11 cellular contexts compared by ENCODE assay signal in genomic region chr11:110128161-110128560, GRCh38. TPM values are rescaled to one million over a fixed set of nuclear protein-coding genes. Genes with fewer than 3 reads are reported as not detected.
DNase-seq lines count a peak whose midpoint lies in the region; ATAC-seq, FAIRE-seq and TF ChIP-seq lines count a peak whose summit lies in the region.
"Had no signal": no experiment of that assay in that cellular context is flagged by ENCODE, and none has a peak within 500 bp of the region (broad histone marks: within the 10 kb centered on the region; RNA-seq: fewer than 3 reads in every experiment).

No MANE protein-coding gene starts in this region.

- no peaks in the 10 kb centered on the region for H3K9me3 ChIP-seq in ectodermal cell (ENCODE audit: control insufficient read depth, low read length)
- no peaks in the 10 kb centered on the region for H3K9me3 ChIP-seq in neural cell (ENCODE audit: low read length)
- no peaks in the 10 kb centered on the region for H3K9me3 ChIP-seq in CD8-positive, alpha-beta T cell (ENCODE audit: low read length)

- peaks cover 24% of the 10 kb centered on the region for H3K79me2 ChIP-seq in neural cell (replicated peaks; ENCODE audit: insufficient read depth, low read length)
- H3K79me2 ChIP-seq: parathyroid adenoma had no signal

- H3K4me3 ChIP-seq in ectodermal cell (ENCODE audit: insufficient read depth, low read depth, low read length), result no peak overlapping the region
- H3K4me3 ChIP-seq in neural cell (ENCODE audit: low read length), result peak overlapping the region; percentile 29
- no peak overlapping the region for H3K4me3 ChIP-seq in CD8-positive, alpha-beta T cell (ENCODE audit: low read depth, low read length)

- no peak for DNase-seq in GM12892 (ENCODE audit: insufficient read length)
- peak; percentile 24 for DNase-seq in NCI-H524 treated with DMSO at 0.1 percent for 48 hours (lab: John Stamatoyannopoulos, UW)
- no peak for DNase-seq in CD8-positive, alpha-beta T cell
- no peak for DNase-seq in activated CD4-positive, alpha-beta T cell treated with anti-CD3 and anti-CD28 coated beads for 1 hour
- no peak for DNase-seq in GM19240 (ENCODE audit: insufficient read length, low spot score)
- DNase-seq: activated CD4-positive, alpha-beta T cell treated with anti-CD3 and anti-CD28 coated beads for 48 hours; NK-92 treated with Interleukin-12 subunit alpha and Interleukin-12 subunit beta, amount 100 ng/mL, for 24 hours had no signal

- no peak overlapping the region for H3K4me3 Mint-ChIP-seq in CD8-positive, alpha-beta T cell

- H3K4me1 Mint-ChIP-seq in CD8-positive, alpha-beta T cell (ENCODE audit: low read depth), result no peaks in the 10 kb centered on the region

- peaks cover 39% of the 10 kb centered on the region for H3K27me3 ChIP-seq in ectodermal cell (ENCODE audit: control insufficient read depth, insufficient read depth, low read length, poor library complexity, severe bottlenecking)
- no peaks in the 10 kb centered on the region for H3K27me3 ChIP-seq in neural cell (ENCODE audit: insufficient read depth, low read depth, low read length)
- no peaks in the 10 kb centered on the region for H3K27me3 ChIP-seq in CD8-positive, alpha-beta T cell (ENCODE audit: insufficient read depth, low read length)

- no peaks in the 10 kb centered on the region for H3K9me2 ChIP-seq in neural cell (ENCODE audit: insufficient read depth, low read length)

- no peaks in the 10 kb centered on the region for H3K36me3 Mint-ChIP-seq in CD8-positive, alpha-beta T cell

- H3K27ac ChIP-seq in ectodermal cell (ENCODE audit: insufficient read depth, low read depth, low read length, poor library complexity, severe bottlenecking) (peak overlapping the region; percentile 76), neural cell (ENCODE audit: low read length) (peak overlapping the region; percentile 44)
- no peak overlapping the region for H3K27ac ChIP-seq in CD8-positive, alpha-beta T cell (ENCODE audit: low read depth, low read length)
- H3K27ac ChIP-seq: parathyroid adenoma had no signal

- H3K4me1 ChIP-seq in ectodermal cell (ENCODE audit: control insufficient read depth, insufficient read depth, low read length), result peaks cover 40% of the 10 kb centered on the region
- H3K4me1 ChIP-seq in CD8-positive, alpha-beta T cell (ENCODE audit: insufficient read depth, low read length), result no peaks in the 10 kb centered on the region
- H3K4me1 ChIP-seq: parathyroid adenoma had no signal

- TF ChIP-seq EP300 in neural cell (conservative IDR thresholded peaks at IDR 0.05; ENCODE audit: poor library complexity, severe bottlenecking), result no peak

- H3K4me2 ChIP-seq in neural cell (ENCODE audit: low read length), result no peak overlapping the region

- intact Hi-C loops in CD8-positive, alpha-beta T cell (cut with DNase I, micrococcal nuclease), result no loop called here

- POLR2A ChIA-PET in CD8-positive, alpha-beta T cell (lab: Charles Lee), result no interaction called here

- no peak for ATAC-seq in HG03457 (IDR thresholded peaks at IDR 0.05; ENCODE audit: unreplicated experiment)
- ATAC-seq in CD8-positive, alpha-beta T cell, result no peak

- H3K36me3 ChIP-seq in ectodermal cell (ENCODE audit: control insufficient read depth, insufficient read depth, low read length) (no peaks in the 10 kb centered on the region), neural cell (ENCODE audit: insufficient read depth, low read length) (peaks cover 5% of the 10 kb centered on the region)
- no peaks in the 10 kb centered on the region for H3K36me3 ChIP-seq in CD8-positive, alpha-beta T cell (ENCODE audit: insufficient read depth, low read length)

- WGBS in ectodermal cell, 2 experiments, result 0% methylated on average over 1 to 2 of the region's 2 CpGs

- H3K27me3 Mint-ChIP-seq in CD8-positive, alpha-beta T cell (ENCODE audit: low read depth), result no peaks in the 10 kb centered on the region

- no peaks in the 10 kb centered on the region for H4K20me1 ChIP-seq in neural cell (ENCODE audit: insufficient read depth)

- H3K9me3 Mint-ChIP-seq in CD8-positive, alpha-beta T cell, result no peaks in the 10 kb centered on the region

- TF ChIP-seq CTCF in neural cell (IDR thresholded peaks at IDR 0.05; ENCODE audit: poor library complexity, severe bottlenecking), result no peak
- TF ChIP-seq CTCF in CD8-positive, alpha-beta T cell (IDR thresholded peaks at IDR 0.05), result no peak

- FAIRE-seq in GM12892 (lab: Jason Lieb, UNC), result peak; percentile 46

- no peak overlapping the region for H3K27ac Mint-ChIP-seq in CD8-positive, alpha-beta T cell

- TF ChIP-seq POLR2A in GM12892 (IDR thresholded peaks at IDR 0.05; ENCODE audit: low read depth, low read length), result no peak

- CTCF ChIA-PET in CD8-positive, alpha-beta T cell (lab: Charles Lee), result interaction anchor here (0.6 kb wide), 1 partner anchor 37 kb away, joined by 3 read pairs; no protein-coding TSS in a partner anchor

- H3F3A ChIP-seq in neural cell (ENCODE audit: insufficient read depth, low read length, poor library complexity, severe bottlenecking), result peaks cover 3% of the 10 kb centered on the region

- peak overlapping the region; percentile 42 for H3K9ac ChIP-seq in neural cell (ENCODE audit: low read length)
- H3K9ac ChIP-seq: parathyroid adenoma had no signal

- no peak overlapping the region for H2AFZ ChIP-seq in neural cell (ENCODE audit: low read depth, low read length)
- H2AFZ ChIP-seq: parathyroid adenoma had no signal

- TF ChIP-seq RAD21 in neural cell (conservative IDR thresholded peaks at IDR 0.05), result no peak

TF ChIP-seq in neural cell, 6 proteins besides CTCF, POLR2A, EP300 and RAD21:
- TF ChIP-seq MXI1 (conservative IDR thresholded peaks at IDR 0.05; ENCODE audit: poor library complexity, severe bottlenecking) (no peak), POLR2AphosphoS5 (IDR thresholded peaks at IDR 0.05) (no peak), EZH2 (IDR thresholded peaks at IDR 0.05; ENCODE audit: borderline replicate concordance, insufficient read depth, low read length, poor library complexity, severe bottlenecking) (no peak)

RNA-seq across cellular contexts. Expression of gene ZC3H12C, which starts 35.0 kb away (rescaled TPM):
- polyA plus RNA-seq in GM12892 (2012; ENCODE audit: missing spikeins), result 15.0 TPM
- polyA plus RNA-seq in ectodermal cell (2013, experiment 1 of 4), result 11.8 TPM
- polyA plus RNA-seq in ectodermal cell (2013, experiment 2 of 4), result 18.1 TPM
- 12.3 TPM for polyA plus RNA-seq in ectodermal cell (2013, experiment 3 of 4)
- polyA plus RNA-seq in ectodermal cell (2013, experiment 4 of 4), result 15.4 TPM
- polyA plus RNA-seq in neural cell, result 15.1 and 16.6 TPM in 2 replicates
- polyA minus RNA-seq in neural cell, result 65.5 and 69.8 TPM in 2 replicates
- not detected for total RNA-seq in CD8-positive, alpha-beta T cell
